Comparison of ENCODE assay signal across 8 cellular contexts in the genomic region with DNA sequence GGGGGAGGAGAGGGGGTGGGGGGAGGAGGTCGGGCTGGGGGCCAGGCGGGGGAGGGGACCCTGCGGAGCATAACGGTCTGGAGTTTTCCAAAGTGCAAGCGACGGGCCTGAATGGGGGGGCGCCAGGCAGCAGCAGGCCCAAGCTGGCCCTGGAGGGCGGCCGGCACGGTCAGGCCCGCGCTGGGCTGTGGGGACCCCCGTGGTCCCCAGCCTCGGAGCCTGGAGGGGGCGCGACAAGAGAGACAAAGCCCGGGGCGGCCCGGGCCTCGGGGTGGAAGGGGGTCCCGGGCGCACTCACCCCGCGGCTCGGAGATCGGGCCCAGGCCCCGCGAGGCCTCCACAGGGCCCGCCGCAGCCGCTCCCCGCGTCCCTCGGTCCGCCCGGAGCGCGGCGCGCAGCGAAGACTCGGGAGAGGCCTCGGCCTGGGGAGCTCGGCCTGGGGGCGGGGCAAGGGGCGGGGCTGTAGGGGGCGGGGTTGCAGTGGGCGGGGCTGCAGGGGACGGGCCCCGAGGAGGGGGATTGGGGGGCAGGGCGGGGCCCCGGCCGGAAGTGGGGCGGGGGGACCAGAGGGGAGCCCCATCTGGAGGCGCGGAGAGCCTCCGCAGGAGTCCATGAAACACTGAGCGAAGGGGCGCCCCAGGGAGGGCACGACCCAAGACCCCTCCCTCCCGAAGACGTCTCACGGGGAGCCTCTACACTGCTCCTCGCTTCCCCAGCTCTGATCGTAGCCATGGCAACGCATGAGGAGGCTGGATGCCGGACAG. TPM values are rescaled to one million over a fixed set of nuclear protein-coding genes. Genes with fewer than 3 reads are reported as not detected.
DNase-seq lines count a peak whose midpoint lies in the region; ATAC-seq and TF ChIP-seq lines count a peak whose summit lies in the region.

No MANE protein-coding gene starts in this region.

- DNase-seq in activated T-helper 1 cell treated with Interleukin-2 at 50 U/mL for 16 hours (ENCODE audit: low read depth) = peak; percentile 26
- DNase-seq in activated T-helper 1 cell treated with anti-CD3 and anti-CD28 coated beads, Interleukin-12 subunit alpha, Interleukin-12 subunit beta, Interleukin-2, Interleukin-4 antibody, amounts not matched to agents 30 ng/mL and 10 ng/mL and 1 ng/mL, durations not matched to agents 14 hours and 24 hours and 36 hours (ENCODE audit: low spot score) = no peak
- DNase-seq in NT2/D1 (ENCODE audit: low read depth, low spot score) = peak; percentile 36
- DNase-seq in activated naive CD4-positive, alpha-beta T cell treated with anti-CD3 and anti-CD28 coated beads for 36 hours = peak; percentile 50
- DNase-seq in nucleus accumbens (lab: John Stamatoyannopoulos, UW) = peak in 54 of 56 donors; percentile 16 to 91 (median 74)

- H3K27ac ChIP-seq in gastroesophageal sphincter (peak overlapping the region; percentile 35 to 94 (median 90)), temporal lobe (ENCODE audit: low read depth, low read length) (peak overlapping the region; percentile 72)

- H3K4me1 Mint-ChIP-seq in activated T-helper 1 cell treated with anti-CD3 and anti-CD28 coated beads, Interleukin-12 subunit alpha, Interleukin-12 subunit beta, Interleukin-2, Interleukin-4 antibody, amounts not matched to agents 30 ng/mL and 10 ng/mL and 1 ng/mL, durations not matched to agents 14 hours and 24 hours and 36 hours (ENCODE audit: low read depth) = no peaks in the 10 kb centered on the region
- peaks cover 14% of the 10 kb centered on the region for H3K4me1 Mint-ChIP-seq in activated naive CD4-positive, alpha-beta T cell treated with anti-CD3 and anti-CD28 coated beads for 36 hours (ENCODE audit: low read depth)

- H3K36me3 Mint-ChIP-seq in activated T-helper 1 cell treated with anti-CD3 and anti-CD28 coated beads, Interleukin-12 subunit alpha, Interleukin-12 subunit beta, Interleukin-2, Interleukin-4 antibody, amounts not matched to agents 30 ng/mL and 10 ng/mL and 1 ng/mL, durations not matched to agents 14 hours and 24 hours and 36 hours (ENCODE audit: low read depth) = no peaks in the 10 kb centered on the region
- no peaks in the 10 kb centered on the region for H3K36me3 Mint-ChIP-seq in activated naive CD4-positive, alpha-beta T cell treated with anti-CD3 and anti-CD28 coated beads for 36 hours (ENCODE audit: low read depth)

- no peaks in the 10 kb centered on the region for H3K27me3 ChIP-seq in NT2/D1 (ENCODE audit: insufficient read depth, insufficient read length)
- no peaks in the 10 kb centered on the region for H3K27me3 ChIP-seq in gastroesophageal sphincter

- no peaks in the 10 kb centered on the region for H3K9me3 Mint-ChIP-seq in activated T-helper 1 cell treated with anti-CD3 and anti-CD28 coated beads, Interleukin-12 subunit alpha, Interleukin-12 subunit beta, Interleukin-2, Interleukin-4 antibody, amounts not matched to agents 30 ng/mL and 10 ng/mL and 1 ng/mL, durations not matched to agents 14 hours and 24 hours and 36 hours
- H3K9me3 Mint-ChIP-seq in activated naive CD4-positive, alpha-beta T cell treated with anti-CD3 and anti-CD28 coated beads for 36 hours = no peaks in the 10 kb centered on the region

- peaks cover 42% of the 10 kb centered on the region for H3K4me1 ChIP-seq in NT2/D1 (ENCODE audit: insufficient read depth, insufficient read length)
- peaks cover 0 to 64% (median 9%) of the 10 kb centered on the region in 3 donors for H3K4me1 ChIP-seq in gastroesophageal sphincter

- peak; percentile 45 to 66 for TF ChIP-seq POLR2A in gastroesophageal sphincter (IDR thresholded peaks at IDR 0.05)

- H3K27me3 Mint-ChIP-seq in activated T-helper 1 cell treated with anti-CD3 and anti-CD28 coated beads, Interleukin-12 subunit alpha, Interleukin-12 subunit beta, Interleukin-2, Interleukin-4 antibody, amounts not matched to agents 30 ng/mL and 10 ng/mL and 1 ng/mL, durations not matched to agents 14 hours and 24 hours and 36 hours (ENCODE audit: insufficient read depth) = peaks cover 17% of the 10 kb centered on the region
- peaks cover 16% of the 10 kb centered on the region for H3K27me3 Mint-ChIP-seq in activated naive CD4-positive, alpha-beta T cell treated with anti-CD3 and anti-CD28 coated beads for 36 hours (ENCODE audit: low read depth)

- no peak for TF ChIP-seq CTCF in gastroesophageal sphincter (IDR thresholded peaks at IDR 0.05)

- CTCF ChIA-PET in activated naive CD4-positive, alpha-beta T cell treated with anti-CD3 and anti-CD28 coated beads for 36 hours (lab: Charles Lee) = no interaction called here

- no peak for TF ChIP-seq EP300 in gastroesophageal sphincter (IDR thresholded peaks at IDR 0.05)

- intact Hi-C loops in activated T-helper 1 cell treated with anti-CD3 and anti-CD28 coated beads, Interleukin-12 subunit alpha, Interleukin-12 subunit beta, Interleukin-2, Interleukin-4 antibody, amounts not matched to agents 30 ng/mL and 10 ng/mL and 1 ng/mL, durations not matched to agents 14 hours and 24 hours and 36 hours (cut with micrococcal nuclease) = no loop called here
- intact Hi-C loops in activated naive CD4-positive, alpha-beta T cell treated with anti-CD3 and anti-CD28 coated beads for 36 hours (cut with micrococcal nuclease) = no loop called here

- WGBS in gastroesophageal sphincter (ENCODE audit: low coverage in 1 of 2), 2 donors = no CpG with 5 or more reads among the region's 67 CpGs

- H3K4me3 ChIP-seq in NT2/D1 (ENCODE audit: insufficient read length, low read depth) (peak overlapping the region; percentile 64), gastroesophageal sphincter (peak overlapping the region; percentile 58 to 91)

- H3K27ac Mint-ChIP-seq in activated T-helper 1 cell treated with anti-CD3 and anti-CD28 coated beads, Interleukin-12 subunit alpha, Interleukin-12 subunit beta, Interleukin-2, Interleukin-4 antibody, amounts not matched to agents 30 ng/mL and 10 ng/mL and 1 ng/mL, durations not matched to agents 14 hours and 24 hours and 36 hours = no peak overlapping the region
- no peak overlapping the region for H3K27ac Mint-ChIP-seq in activated naive CD4-positive, alpha-beta T cell treated with anti-CD3 and anti-CD28 coated beads for 36 hours

- peak; percentile 85 for ATAC-seq in gastroesophageal sphincter
- ATAC-seq in HG03439 (IDR thresholded peaks at IDR 0.05; ENCODE audit: unreplicated experiment) = no peak

- peaks cover 6% of the 10 kb centered on the region for H3K36me3 ChIP-seq in NT2/D1 (ENCODE audit: insufficient read depth, insufficient read length, low read length)
- no peaks in the 10 kb centered on the region for H3K36me3 ChIP-seq in gastroesophageal sphincter

- no peak overlapping the region for H3K4me3 Mint-ChIP-seq in activated T-helper 1 cell treated with anti-CD3 and anti-CD28 coated beads, Interleukin-12 subunit alpha, Interleukin-12 subunit beta, Interleukin-2, Interleukin-4 antibody, amounts not matched to agents 30 ng/mL and 10 ng/mL and 1 ng/mL, durations not matched to agents 14 hours and 24 hours and 36 hours
- peak overlapping the region; percentile 34 for H3K4me3 Mint-ChIP-seq in activated naive CD4-positive, alpha-beta T cell treated with anti-CD3 and anti-CD28 coated beads for 36 hours

- H3K9ac ChIP-seq in NT2/D1 (ENCODE audit: insufficient read length, low read depth) = peak overlapping the region; percentile 81

- no peaks in the 10 kb centered on the region for H3K9me3 ChIP-seq in NT2/D1 (ENCODE audit: insufficient read depth, low read length)
- H3K9me3 ChIP-seq in gastroesophageal sphincter = no peaks in the 10 kb centered on the region

RNA-seq across cellular contexts. Expression of a gene that starts 47.6 kb away (rescaled TPM):
- 0.21 TPM in 1 of 2 replicates, not detected in the other for total RNA-seq in activated T-helper 1 cell treated with anti-CD3 and anti-CD28 coated beads, Interleukin-12 subunit alpha, Interleukin-12 subunit beta, Interleukin-2, Interleukin-4 antibody, amounts not matched to agents 30 ng/mL and 10 ng/mL and 1 ng/mL, durations not matched to agents 14 hours and 24 hours and 36 hours
- 1 to 10 TPM; 1.3 to 1.4 TPM for total RNA-seq in activated naive CD4-positive, alpha-beta T cell treated with anti-CD3 and anti-CD28 coated beads for 36 hours
- total RNA-seq in gastroesophageal sphincter (100 to 1,000 TPM; 142 to 244 (median 223) TPM), temporal lobe (183 TPM)

Comparison
In these comparisons a context has a peak if more than half of its experiments do, and no peak if none do; other contexts are left out.
1. RNA of a gene that starts 47.6 kb away (total RNA-seq): 142 to 244 TPM in gastroesophageal sphincter and 183 TPM in temporal lobe (single experiment); 1.3 to 1.4 TPM in activated naive CD4-positive, alpha-beta T cell treated with anti-CD3 and anti-CD28 coated beads for 36 hours and 0.21 TPM in activated T-helper 1 cell treated with anti-CD3 and anti-CD28 coated beads, Interleukin-12 subunit alpha, Interleukin-12 subunit beta, Interleukin-2, Interleukin-4 antibody, amounts not matched to agents 30 ng/mL and 10 ng/mL and 1 ng/mL, durations not matched to agents 14 hours and 24 hours and 36 hours; every median in the first group is over 10 times any median in the second.